13 cellular contexts compared by ENCODE assay signal in genomic region chr11:96424693-96425092, GRCh38. TPM values are rescaled to one million over a fixed set of nuclear protein-coding genes. Genes with fewer than 3 reads are reported as not detected.
DNase-seq lines count a peak whose midpoint lies in the region; ATAC-seq, FAIRE-seq and TF ChIP-seq lines count a peak whose summit lies in the region.
"Had no signal": no experiment of that assay in that cellular context is flagged by ENCODE, and none has a peak within 500 bp of the region (broad histone marks: within the 10 kb centered on the region; RNA-seq: fewer than 3 reads in every experiment).

No MANE protein-coding gene starts in this region.

- TF ChIP-seq RAD21 in K562 (CRISPR knock-in tag; conservative IDR thresholded peaks at IDR 0.05 in 1 of 2, IDR thresholded peaks at IDR 0.05 in 1 of 2) = no peak

- CTCF ChIA-PET in K562 (lab: Yijun Ruan, JAX; ENCODE audit: low intra/inter-chr PET ratio) = interaction anchor here (0.7 to 1.2 kb wide), 2 partner anchors 589 to 1434 kb away, joined by 3 to 6 read pairs; no protein-coding TSS in a partner anchor

- 0% methylated on average over 2 of the region's 2 CpGs for WGBS in K562 (ENCODE audit: insufficient coverage, low coverage, missing lambda C conversion rate)

- H3K36me3 ChIP-seq in K562 (ENCODE audit: control insufficient read depth, insufficient read depth, low read length) (no peaks in the 10 kb centered on the region), MM.1S (replicated peaks; ENCODE audit: insufficient read depth, low read length) (no peaks in the 10 kb centered on the region)
- H3K36me3 ChIP-seq: adrenal gland, prostate gland had no signal

- H2AFZ ChIP-seq in K562 (ENCODE audit: low read depth, low read length) (no peak overlapping the region), MM.1S (ENCODE audit: low read length) (no peak overlapping the region)

- no peak overlapping the region for H3K4me3 ChIP-seq in K562
- no peak overlapping the region for H3K4me3 ChIP-seq in MM.1S (ENCODE audit: low read length)
- H3K4me3 ChIP-seq: adrenal gland, prostate gland had no signal

- no peak for FAIRE-seq in K562 (lab: Jason Lieb, UNC)

- H3K9me1 ChIP-seq in K562 (ENCODE audit: control insufficient read depth, insufficient read depth, low read length) = no peaks in the 10 kb centered on the region

- H3F3A ChIP-seq in MM.1S (ENCODE audit: insufficient read depth, low read length) = no peaks in the 10 kb centered on the region

- H3K4me2 ChIP-seq in K562 (ENCODE audit: insufficient read depth, low read length) = no peak overlapping the region
- H3K4me2 ChIP-seq in MM.1S (ENCODE audit: low read depth, low read length) = no peak overlapping the region

- BruUV-seq in K562 (replicated peaks; lab: Mats Ljungman, UMichigan) = no TSS peak

- no peaks in the 10 kb centered on the region for H3K79me2 ChIP-seq in K562 (ENCODE audit: control insufficient read depth, insufficient read depth, low read length)
- H3K79me2 ChIP-seq in MM.1S (ENCODE audit: low read length) = no peaks in the 10 kb centered on the region

- DNase-seq in AG20443 (ENCODE audit: low spot score) (peak; percentile 22), HT1080 (ENCODE audit: low read depth) (peak; percentile 78), K562 (ENCODE audit: extremely low read depth in 1 of 4, low spot score in 3 of 4) (no peak), kidney glomerular epithelial cell (lab: John Stamatoyannopoulos, UW) (peak; percentile 10), posterior cingulate gyrus (no peak), MM.1S (no peak)
- DNase-seq: activated CD4-positive, CD25-positive, alpha-beta regulatory T cell; adrenal gland; NCI-H1436 treated with DMSO at 0.1 percent for 48 hours; NCI-H446 had no signal

- H4K20me1 ChIP-seq in K562 (replicated peaks; ENCODE audit: control insufficient read depth, insufficient read depth, low read length) = no peaks in the 10 kb centered on the region
- H4K20me1 ChIP-seq in MM.1S (ENCODE audit: insufficient read depth, low read length) = no peaks in the 10 kb centered on the region

- H3K9me3 ChIP-seq in K562 (replicated peaks; ENCODE audit: control insufficient read depth, insufficient read depth, low read depth, low read length) (no peaks in the 10 kb centered on the region), MM.1S (replicated peaks; ENCODE audit: insufficient read depth, low read length) (no peaks in the 10 kb centered on the region)
- H3K9me3 ChIP-seq: adrenal gland, prostate gland had no signal

- ATAC-seq in K562 (no peak), GM21825 (IDR thresholded peaks at IDR 0.05; ENCODE audit: unreplicated experiment) (no peak), GM21619 (IDR thresholded peaks at IDR 0.05; ENCODE audit: unreplicated experiment) (no peak)

- H3K27me3 ChIP-seq in K562 (ENCODE audit: control insufficient read depth in 2 of 2, insufficient read depth in 2 of 2, low read length in 2 of 2) (no peaks in the 10 kb centered on the region), MM.1S (replicated peaks; ENCODE audit: insufficient read depth, low read length) (no peaks in the 10 kb centered on the region)

- TF ChIP-seq CTCF in K562 (IDR thresholded peaks at IDR 0.05 in 2 of 3, conservative IDR thresholded peaks at IDR 0.05 in 1 of 3; ENCODE audit: insufficient read depth in 2 of 3, low read depth in 1 of 3, low read length in 3 of 3) (no peak), MM.1S (IDR thresholded peaks at IDR 0.05; ENCODE audit: low read length) (no peak)

- no peaks in the 10 kb centered on the region for H3K4me1 ChIP-seq in K562 (replicated peaks in 1 of 2; ENCODE audit: control insufficient read depth in 2 of 2, insufficient read depth in 2 of 2, low read length in 2 of 2)
- no peaks in the 10 kb centered on the region for H3K4me1 ChIP-seq in MM.1S (ENCODE audit: low read length)
- H3K4me1 ChIP-seq: adrenal gland, prostate gland had no signal

- no peak overlapping the region for H3K9ac ChIP-seq in K562 (ENCODE audit: insufficient read depth in 1 of 2, low read depth in 2 of 2, low read length in 2 of 2)
- H3K9ac ChIP-seq in MM.1S (ENCODE audit: low read length) = no peak overlapping the region

- no peak overlapping the region for H3K27ac ChIP-seq in K562 (ENCODE audit: extremely low read depth, low read depth, low read length)
- no peak overlapping the region for H3K27ac ChIP-seq in MM.1S (ENCODE audit: low read length)
- H3K27ac ChIP-seq: adrenal gland, prostate gland had no signal

- POLR2A ChIA-PET in K562 (lab: Yijun Ruan, JAX) = no interaction called here

- in situ Hi-C loops in K562 (cut with MboI) = loop anchor here (10.0 kb wide), 1 partner anchor 580 kb away; no protein-coding TSS in a partner anchor

- TF ChIP-seq POLR2A in K562 (conservative IDR thresholded peaks at IDR 0.05) = no peak

- no peak for TF ChIP-seq EP300 in K562 (IDR thresholded peaks at IDR 0.05; ENCODE audit: low read length)

- H3K9me2 ChIP-seq in MM.1S (replicated peaks; ENCODE audit: insufficient read depth, low read length) = no peaks in the 10 kb centered on the region

- intact Hi-C loops in K562 (cut with micrococcal nuclease) (loop anchor here (2.0 to 5.0 kb wide), 2 partner anchors 588 to 1272 kb away; no protein-coding TSS in a partner anchor), posterior cingulate gyrus (cut with DNase I) (loop anchor here (5.0 kb wide), 1 partner anchor 587 kb away; no protein-coding TSS in a partner anchor)

TF ChIP-seq in K562, 482 proteins besides CTCF, POLR2A, EP300 and RAD21 (continues in another document):
- no peak for TF ChIP-seq NFIX (CRISPR knock-in tag; IDR thresholded peaks at IDR 0.05; ENCODE audit: low read depth)

RNA-seq across cellular contexts. Expression of gene JRKL, which starts 34.9 kb away (rescaled TPM):
- total RNA-seq in HT1080 (2014; rRNA removed; shearing (Covaris generic)) = 4.2 and 5.9 TPM in 2 replicates
- 11.7 and 13.1 TPM in 2 replicates for polyA plus RNA-seq in HT1080 (2015; cell fraction: cytosol; rRNA removed)
- polyA plus RNA-seq in HT1080 (2015; cell fraction: nucleus; rRNA removed) = 17.2 and 17.4 TPM in 2 replicates
- total RNA-seq in K562 (2011; cell fraction: chromatin; rRNA removed; ENCODE audit: low replicate concordance) = 5.3 and 22.1 TPM in 2 replicates
- 3.8 and 4.7 TPM in 2 replicates for total RNA-seq in K562 (2011; cell fraction: nucleolus; rRNA removed)
- 9.4 and 9.8 TPM in 2 replicates for total RNA-seq in K562 (2011; cell fraction: nucleoplasm; rRNA removed)
- 4.3 and 4.5 TPM in 2 replicates for total RNA-seq in K562 (2014; rRNA removed)
- total RNA-seq in K562 (2014; rRNA removed; fragmentation: Illumina TruSeq; extraction: Trizol) = 10.4 and 11.5 TPM in 2 replicates
- 6.9 and 8.5 TPM in 2 replicates for total RNA-seq in K562 (2015; rRNA removed; fragmentation: Illumina TruSeq; extraction: Trizol)
- 7.7 and 8.0 TPM in 2 replicates for total RNA-seq in K562 (2021)
- polyA plus RNA-seq in K562 (2011; rRNA removed) = 10.5 and 14.8 TPM in 2 replicates
- polyA plus RNA-seq in K562 (2011; cell fraction: cytosol; rRNA removed) = 1.3 and 4.6 TPM in 2 replicates
- 6.8 and 9.3 TPM in 2 replicates for polyA plus RNA-seq in K562 (2011; cell fraction: nucleus; rRNA removed)
- 8.1 and 9.0 TPM in 2 replicates for polyA plus RNA-seq in K562 (2012)
- polyA plus RNA-seq in K562 (2014; fragmentation: Illumina TruSeq; extraction: Trizol) = 10.5 and 11.8 TPM in 2 replicates
- 1 to 10 TPM; 4.8 to 6.8 TPM for polyA plus RNA-seq in K562 (2014; fragmentation: Nextera tagmentation; extraction: Ambion mirVana)
- 10.0 and 11.0 TPM in 2 replicates for polyA plus RNA-seq in K562 (2014; rRNA removed)
- 9.9 and 14.1 TPM in 2 replicates for polyA minus RNA-seq in K562 (2011; rRNA and poly(A)+ RNA removed)
- 2.6 and 3.9 TPM in 2 replicates for polyA minus RNA-seq in K562 (2011; cell fraction: cytosol; rRNA and poly(A)+ RNA removed)
- 4.4 and 11.4 TPM in 2 replicates for polyA minus RNA-seq in K562 (2011; cell fraction: nucleus; rRNA and poly(A)+ RNA removed)

RNA-seq across cellular contexts. Expression of gene CCDC82, which starts 35.0 kb away (rescaled TPM):
- total RNA-seq in HT1080 (2014; rRNA removed; shearing (Covaris generic)) = 4.9 and 8.6 TPM in 2 replicates
- polyA plus RNA-seq in HT1080 (2015; cell fraction: cytosol; rRNA removed) = 12.8 and 14.0 TPM in 2 replicates
- 54.6 and 69.0 TPM in 2 replicates for polyA plus RNA-seq in HT1080 (2015; cell fraction: nucleus; rRNA removed)
- 16.2 and 95.5 TPM in 2 replicates for total RNA-seq in K562 (2011; cell fraction: chromatin; rRNA removed; ENCODE audit: low replicate concordance)
- 7.0 and 10.5 TPM in 2 replicates for total RNA-seq in K562 (2011; cell fraction: nucleolus; rRNA removed)
- 32.7 and 61.0 TPM in 2 replicates for total RNA-seq in K562 (2011; cell fraction: nucleoplasm; rRNA removed)
- 10.3 and 12.5 TPM in 2 replicates for total RNA-seq in K562 (2014; rRNA removed)
- 24.5 and 36.9 TPM in 2 replicates for total RNA-seq in K562 (2014; rRNA removed; fragmentation: Illumina TruSeq; extraction: Trizol)
- 23.7 and 25.7 TPM in 2 replicates for total RNA-seq in K562 (2015; rRNA removed; fragmentation: Illumina TruSeq; extraction: Trizol)
- total RNA-seq in K562 (2021) = 16.2 and 16.5 TPM in 2 replicates
- 17.5 and 21.8 TPM in 2 replicates for polyA plus RNA-seq in K562 (2011; rRNA removed)
- 1.9 and 5.6 TPM in 2 replicates for polyA plus RNA-seq in K562 (2011; cell fraction: cytosol; rRNA removed)
- 14.6 and 22.5 TPM in 2 replicates for polyA plus RNA-seq in K562 (2011; cell fraction: nucleus; rRNA removed)
- polyA plus RNA-seq in K562 (2012) = 19.3 and 21.7 TPM in 2 replicates
- 44.0 and 51.3 TPM in 2 replicates for polyA plus RNA-seq in K562 (2014; fragmentation: Illumina TruSeq; extraction: Trizol)
- 10 to 100 TPM; 23.7 to 24.7 TPM for polyA plus RNA-seq in K562 (2014; fragmentation: Nextera tagmentation; extraction: Ambion mirVana)
- polyA plus RNA-seq in K562 (2014; rRNA removed) = 37.2 and 45.7 TPM in 2 replicates
- 19.2 and 20.1 TPM in 2 replicates for polyA minus RNA-seq in K562 (2011; rRNA and poly(A)+ RNA removed)
- polyA minus RNA-seq in K562 (2011; cell fraction: cytosol; rRNA and poly(A)+ RNA removed) = 4.2 and 4.4 TPM in 2 replicates
- polyA minus RNA-seq in K562 (2011; cell fraction: nucleus; rRNA and poly(A)+ RNA removed) = 26.7 and 39.9 TPM in 2 replicates

Comparison
In these comparisons a context has a peak if more than half of its experiments do, and no peak if none do; other contexts are left out.
1. DNase-seq: peak in AG20443 (single experiment), HT1080 (single experiment) and kidney glomerular epithelial cell (single experiment); none in K562 (0 of 4), posterior cingulate gyrus (0 of 10) and MM.1S (single experiment).